ENCODE assay signal across 24 cellular contexts in genomic region chr6:31142356-31142755, GRCh38. TPM values are rescaled to one million over a fixed set of nuclear protein-coding genes. Genes with fewer than 3 reads are reported as not detected.
DNase-seq lines count a peak whose midpoint lies in the region; ATAC-seq and TF ChIP-seq lines count a peak whose summit lies in the region.
"Had no signal": no experiment of that assay in that cellular context is flagged by ENCODE, and none has a peak within 500 bp of the region (broad histone marks: within the 10 kb centered on the region; RNA-seq: fewer than 3 reads in every experiment).

No MANE protein-coding gene starts in this region.

- H3K27me3 ChIP-seq in heart left ventricle, result no peaks in the 10 kb centered on the region
- no peaks in the 10 kb centered on the region for H3K27me3 ChIP-seq in osteoblast (ENCODE audit: insufficient read depth, low read length)
- H3K27me3 ChIP-seq: hepatocyte had no signal

- no peak for TF ChIP-seq POLR2A in heart left ventricle (IDR thresholded peaks at IDR 0.05)

- H3K27ac Mint-ChIP-seq in activated CD4-positive, alpha-beta T cell treated with anti-CD3 and anti-CD28 coated beads, Interleukin-2, amount 10 ng/mL, durations not matched to agents 24 days and 14 days, result no peak overlapping the region
- H3K27ac Mint-ChIP-seq: CD8-positive, alpha-beta T cell had no signal

- peaks cover 0 to 38% (median 23%) of the 10 kb centered on the region in 12 donors for H3K4me1 ChIP-seq in heart left ventricle
- H3K4me1 ChIP-seq in osteoblast (ENCODE audit: insufficient read depth, low read length), result peaks cover 7% of the 10 kb centered on the region

- H3K27ac ChIP-seq in heart left ventricle (peak overlapping the region in 9 of 12 donors; percentile 22 to 82 (median 57)), osteoblast (ENCODE audit: low read depth, low read length) (no peak overlapping the region)
- H3K27ac ChIP-seq: hepatocyte, HL-60 had no signal

- H3K4me1 Mint-ChIP-seq in activated CD4-positive, alpha-beta T cell treated with anti-CD3 and anti-CD28 coated beads, Interleukin-2, amount 10 ng/mL, durations not matched to agents 24 days and 14 days, result peaks cover 4% of the 10 kb centered on the region

- H3K79me2 ChIP-seq in osteoblast (ENCODE audit: insufficient read depth, low read length), result no peaks in the 10 kb centered on the region
- H3K79me2 ChIP-seq: hepatocyte had no signal

- no peaks in the 10 kb centered on the region for H4K20me1 ChIP-seq in osteoblast (ENCODE audit: insufficient read depth, low read length)

- peaks cover 6% of the 10 kb centered on the region for H3K27me3 Mint-ChIP-seq in activated CD4-positive, alpha-beta T cell treated with anti-CD3 and anti-CD28 coated beads, Interleukin-2, amount 10 ng/mL, durations not matched to agents 24 days and 14 days

- intact Hi-C loops in heart left ventricle (cut with DNase I), result loop anchor here in 1 of 10 donors (2.0 kb wide), 1 partner anchor 44 kb away; no protein-coding TSS in a partner anchor
- intact Hi-C loops in activated CD4-positive, alpha-beta T cell treated with anti-CD3 and anti-CD28 coated beads, Interleukin-2, amount 10 ng/mL, durations not matched to agents 24 days and 14 days (cut with micrococcal nuclease), result no loop called here

- H3K9me3 ChIP-seq in heart left ventricle (no peaks in the 10 kb centered on the region), osteoblast (ENCODE audit: low read depth, low read length) (no peaks in the 10 kb centered on the region)
- H3K9me3 ChIP-seq: tibial artery had no signal

- H3K4me2 ChIP-seq in osteoblast (ENCODE audit: insufficient read depth, low read length), result no peak overlapping the region
- H3K4me2 ChIP-seq: GM23338, hepatocyte had no signal

- peaks cover 0 to 34% (median 0%) of the 10 kb centered on the region in 9 donors for H3K36me3 ChIP-seq in heart left ventricle
- peaks cover 11% of the 10 kb centered on the region for H3K36me3 ChIP-seq in osteoblast (ENCODE audit: insufficient read depth, low read length)

- DNase-seq in ELF-1 (ENCODE audit: low read depth, low spot score) (peak; percentile 86), NCI-H82 treated with DMSO at 0.1 percent for 48 hours (lab: John Stamatoyannopoulos, UW; ENCODE audit: unreplicated experiment) (peak; percentile 46), heart left ventricle (peak in 3 of 5 donors; percentile 58 to 64 (median 63)), osteoblast (ENCODE audit: insufficient read length, low spot score, missing footprints) (peak; percentile 54)
- DNase-seq in activated CD4-positive, alpha-beta T cell treated with anti-CD3 and anti-CD28 coated beads, Interleukin-2, amount 10 ng/mL, durations not matched to agents 24 days and 14 days, result no peak
- DNase-seq: activated CD4-positive, alpha-beta T cell treated with anti-CD3 and anti-CD28 coated beads for 4 hours; activated naive CD4-positive, alpha-beta T cell treated with Interleukin-2 at 50 U/mL for 16 hours; activated T-cell treated with anti-CD3 and anti-CD28 coated beads, Interleukin-2, amount 50 U/mL, for 48 hours; amniotic stem cell; CD8-positive, alpha-beta T cell; DND-41; NCI-H1105; NCI-H2081 treated with DMSO at 0.1 percent for 48 hours; NCI-H510A treated with DMSO at 0.1 percent for 48 hours; nucleus accumbens; stimulated activated CD4-positive, alpha-beta T cell treated with anti-CD3 and anti-CD28 coated beads, Interleukin-4, amount 100 ng/mL, for 24 hours; stimulated activated naive CD8-positive, alpha-beta T cell treated with anti-CD3 and anti-CD28 coated beads, Interleukin-15, Interleukin-2, amounts not matched to agents 100 U/mL and 50 U/mL, for 24 hours; tibial artery had no signal

- no peak for TF ChIP-seq CTCF in heart left ventricle (IDR thresholded peaks at IDR 0.05)
- TF ChIP-seq CTCF in osteoblast (IDR thresholded peaks at IDR 0.05; ENCODE audit: extremely low read depth, low read depth, low read length), result no peak

- H3K9me3 Mint-ChIP-seq in activated CD4-positive, alpha-beta T cell treated with anti-CD3 and anti-CD28 coated beads, Interleukin-2, amount 10 ng/mL, durations not matched to agents 24 days and 14 days, result no peaks in the 10 kb centered on the region
- H3K9me3 Mint-ChIP-seq: CD8-positive, alpha-beta T cell had no signal

- peaks cover 9% of the 10 kb centered on the region for H3K36me3 Mint-ChIP-seq in activated CD4-positive, alpha-beta T cell treated with anti-CD3 and anti-CD28 coated beads, Interleukin-2, amount 10 ng/mL, durations not matched to agents 24 days and 14 days (ENCODE audit: low read depth)

- H3K4me3 ChIP-seq in heart left ventricle (no peak overlapping the region), osteoblast (ENCODE audit: insufficient read depth, low read length) (no peak overlapping the region)
- H3K4me3 ChIP-seq: GM23338, hepatocyte, tibial artery had no signal

- no peak overlapping the region for H2AFZ ChIP-seq in osteoblast (ENCODE audit: low read length)
- H2AFZ ChIP-seq: GM23338, hepatocyte had no signal

- 37 to 64% (median 46%) methylated on average over 2 of the region's 2 CpGs for WGBS in heart left ventricle, 4 donors

- ATAC-seq in heart left ventricle (peak; percentile 4 to 60 (median 44)), GM19397 (IDR thresholded peaks at IDR 0.05; ENCODE audit: unreplicated experiment) (no peak), HG03432 (IDR thresholded peaks at IDR 0.05; ENCODE audit: unreplicated experiment) (no peak)
- ATAC-seq: CD8-positive, alpha-beta T cell; stimulated activated naive CD8-positive, alpha-beta T cell treated with anti-CD3 and anti-CD28 coated beads, Interleukin-15, Interleukin-2, amounts not matched to agents 100 U/mL and 50 U/mL, for 24 hours had no signal

- no peak overlapping the region for H3K4me3 Mint-ChIP-seq in activated CD4-positive, alpha-beta T cell treated with anti-CD3 and anti-CD28 coated beads, Interleukin-2, amount 10 ng/mL, durations not matched to agents 24 days and 14 days
- H3K4me3 Mint-ChIP-seq: CD8-positive, alpha-beta T cell; GM23338 had no signal

RNA-seq across cellular contexts. Expression of gene PSORS1C2, which starts 3.5 kb away (rescaled TPM):
- not detected for total RNA-seq in heart left ventricle
- not detected for polyA plus RNA-seq in heart left ventricle
- total RNA-seq in osteoblast, result not detected in 2 replicates
- total RNA-seq in activated CD4-positive, alpha-beta T cell treated with anti-CD3 and anti-CD28 coated beads, Interleukin-2, amount 10 ng/mL, durations not matched to agents 24 days and 14 days, result not detected in 2 replicates
- total RNA-seq: bronchial epithelial cell; CD8-positive, alpha-beta T cell; GM23338; hepatocyte had no signal
- polyA plus RNA-seq: hepatocyte had no signal

RNA-seq across cellular contexts. Expression of gene CCHCR1, which starts 15.2 kb away (rescaled TPM):
- total RNA-seq in heart left ventricle, result 10 to 100 TPM in 6 of 9 donors, 1 to 10 TPM in 3; 6.0 to 16.4 (median 12.5) TPM
- polyA plus RNA-seq in heart left ventricle, result 10 to 100 TPM in 1 of 2 donors, 1 to 10 TPM in 1; 10.0 to 10.3 TPM
- total RNA-seq in osteoblast, result 13.6 and 14.1 TPM in 2 replicates
- 51.5 and 52.7 TPM in 2 replicates for total RNA-seq in activated CD4-positive, alpha-beta T cell treated with anti-CD3 and anti-CD28 coated beads, Interleukin-2, amount 10 ng/mL, durations not matched to agents 24 days and 14 days

RNA-seq across cellular contexts. Expression of gene TCF19, which starts 16.0 kb away (rescaled TPM):
- total RNA-seq in heart left ventricle, result 10 to 100 TPM in 1 of 9 donors, 1 to 10 TPM in 8; 1.8 to 12.9 (median 2.7) TPM
- 1 to 10 TPM; 1.8 to 2.6 TPM for polyA plus RNA-seq in heart left ventricle
- 5.8 and 5.9 TPM in 2 replicates for total RNA-seq in osteoblast
- 79.5 and 82.6 TPM in 2 replicates for total RNA-seq in activated CD4-positive, alpha-beta T cell treated with anti-CD3 and anti-CD28 coated beads, Interleukin-2, amount 10 ng/mL, durations not matched to agents 24 days and 14 days

RNA-seq across cellular contexts. Expression of gene CDSN, which starts 22.1 kb away (rescaled TPM):
- total RNA-seq in heart left ventricle (under 1 TPM in 1 of 9 donors, not detected in 8; 0.56 TPM), osteoblast (not detected in 2 replicates)
- polyA plus RNA-seq in heart left ventricle, result under 1 TPM in 1 of 2 donors, not detected in 1; 0.15 TPM
- not detected in 2 replicates for total RNA-seq in activated CD4-positive, alpha-beta T cell treated with anti-CD3 and anti-CD28 coated beads, Interleukin-2, amount 10 ng/mL, durations not matched to agents 24 days and 14 days
- total RNA-seq: bronchial epithelial cell; CD8-positive, alpha-beta T cell; hepatocyte had no signal
- polyA plus RNA-seq: GM23338, hepatocyte had no signal

RNA-seq across cellular contexts. Expression of gene PSORS1C1, which starts 27.8 kb away (rescaled TPM):
- total RNA-seq in heart left ventricle, result 1 to 10 TPM in 7 of 9 donors, under 1 TPM in 2; 0.63 to 5.5 (median 2.9) TPM
- polyA plus RNA-seq in heart left ventricle, result 1 to 10 TPM in 1 of 2 donors, under 1 TPM in 1; 0.37 to 5.8 TPM
- total RNA-seq in osteoblast, result 1.2 and 2.2 TPM in 2 replicates
- total RNA-seq in activated CD4-positive, alpha-beta T cell treated with anti-CD3 and anti-CD28 coated beads, Interleukin-2, amount 10 ng/mL, durations not matched to agents 24 days and 14 days, result not detected in 2 replicates
- total RNA-seq: CD8-positive, alpha-beta T cell; GM23338 had no signal
- polyA plus RNA-seq: GM23338 had no signal

Comparison
In these comparisons a context has a peak if more than half of its experiments do, and no peak if none do; other contexts are left out.
1. ATAC-seq: peak in heart left ventricle (4 of 4); none in GM19397 (single experiment) and HG03432 (single experiment).